ENCODE assay signal across 8 cellular contexts in genomic region chr17:17204041-17204591, GRCh38. TPM values are rescaled to one million over a fixed set of nuclear protein-coding genes. Genes with fewer than 3 reads are reported as not detected.
DNase-seq lines count a peak whose midpoint lies in the region; ATAC-seq and TF ChIP-seq lines count a peak whose summit lies in the region.

No MANE protein-coding gene starts in this region.

- H3K27ac ChIP-seq in CD8-positive, alpha-beta memory T cell (ENCODE audit: low read depth, low read length), result no peak overlapping the region
- H3K27ac ChIP-seq in OCI-LY1 (ENCODE audit: low read depth, low read length, poor library complexity, severe bottlenecking) (peak overlapping the region; percentile 16), neutrophil (peak overlapping the region; percentile 41)

- POLR2A ChIA-PET in CD8-positive, alpha-beta memory T cell (lab: Charles Lee), result interaction anchor here (0.6 kb wide), 1 partner anchor 76 kb away, joined by 4 read pairs; no protein-coding TSS in a partner anchor

- peaks cover 0 to 3% of the 10 kb centered on the region in 2 donors for H3K27me3 Mint-ChIP-seq in CD8-positive, alpha-beta memory T cell
- peaks cover 15% of the 10 kb centered on the region for H3K27me3 Mint-ChIP-seq in dendritic cell treated with granulocyte-macrophage colony-stimulating factor and Interleukin-4, amounts not matched to agents 40 ng/mL and 50 ng/mL, for 4 days

- H3K4me1 ChIP-seq in CD8-positive, alpha-beta memory T cell (ENCODE audit: insufficient read depth, low read length), result peaks cover 31% of the 10 kb centered on the region
- H3K4me1 ChIP-seq in OCI-LY1 (ENCODE audit: insufficient read depth, low read length, severe bottlenecking), result peaks cover 25% of the 10 kb centered on the region
- peaks cover 25 to 34% of the 10 kb centered on the region in 2 experiments for H3K4me1 ChIP-seq in neutrophil (ENCODE audit: control insufficient read depth in 1 of 2, insufficient read depth in 1 of 2, low read depth in 1 of 2, low read length in 1 of 2)

- peaks cover 10% of the 10 kb centered on the region for H3K36me3 ChIP-seq in CD8-positive, alpha-beta memory T cell (ENCODE audit: insufficient read depth, low read length)
- H3K36me3 ChIP-seq in OCI-LY1 (ENCODE audit: insufficient read depth, low read length), result peaks cover 47% of the 10 kb centered on the region
- H3K36me3 ChIP-seq in neutrophil, result peaks cover 22% of the 10 kb centered on the region

- no peaks in the 10 kb centered on the region for H3K9me3 ChIP-seq in CD8-positive, alpha-beta memory T cell (ENCODE audit: low read length)
- no peaks in the 10 kb centered on the region for H3K9me3 ChIP-seq in OCI-LY1 (ENCODE audit: low read length)
- no peaks in the 10 kb centered on the region for H3K9me3 ChIP-seq in neutrophil

- H3K9me3 Mint-ChIP-seq in CD8-positive, alpha-beta memory T cell, result no peaks in the 10 kb centered on the region
- H3K9me3 Mint-ChIP-seq in dendritic cell treated with granulocyte-macrophage colony-stimulating factor and Interleukin-4, amounts not matched to agents 40 ng/mL and 50 ng/mL, for 4 days, result no peaks in the 10 kb centered on the region

- H4K20me1 ChIP-seq in OCI-LY1 (ENCODE audit: insufficient read depth, low read length), result no peaks in the 10 kb centered on the region

- peak overlapping the region in 7 of 8 donors; percentile 77 to 97 (median 93) for H3K27ac Mint-ChIP-seq in CD8-positive, alpha-beta memory T cell
- H3K27ac Mint-ChIP-seq in dendritic cell treated with granulocyte-macrophage colony-stimulating factor and Interleukin-4, amounts not matched to agents 40 ng/mL and 50 ng/mL, for 4 days, result peak overlapping the region; percentile 84

- DNase-seq in CD8-positive, alpha-beta memory T cell, result peak in 1 of 5 donors; percentile 18
- DNase-seq in NCI-H1092 treated with DMSO at 0.1 percent for 48 hours (lab: John Stamatoyannopoulos, UW) (no peak), erythroblast (lab: John Stamatoyannopoulos, UW) (no peak), omental fat pad (ENCODE audit: low spot score) (no peak)

- H2AFZ ChIP-seq in OCI-LY1 (ENCODE audit: low read length), result no peak overlapping the region

- H3K36me3 Mint-ChIP-seq in CD8-positive, alpha-beta memory T cell, result peaks cover 0 to 26% (median 3%) of the 10 kb centered on the region in 3 donors
- peaks cover 30% of the 10 kb centered on the region for H3K36me3 Mint-ChIP-seq in dendritic cell treated with granulocyte-macrophage colony-stimulating factor and Interleukin-4, amounts not matched to agents 40 ng/mL and 50 ng/mL, for 4 days (ENCODE audit: low read depth)

- no peaks in the 10 kb centered on the region for H3F3A ChIP-seq in OCI-LY1 (ENCODE audit: insufficient read depth, low read length)

- no peak for TF ChIP-seq POLR2A in erythroblast (IDR thresholded peaks at IDR 0.05; ENCODE audit: low read length)

- H3K9me2 ChIP-seq in OCI-LY1 (ENCODE audit: low read depth, low read length), result no peaks in the 10 kb centered on the region

- H3K4me1 Mint-ChIP-seq in CD8-positive, alpha-beta memory T cell, result peaks cover 25 to 42% (median 34%) of the 10 kb centered on the region in 3 donors
- peaks cover 33% of the 10 kb centered on the region for H3K4me1 Mint-ChIP-seq in dendritic cell treated with granulocyte-macrophage colony-stimulating factor and Interleukin-4, amounts not matched to agents 40 ng/mL and 50 ng/mL, for 4 days (ENCODE audit: low read depth)

- intact Hi-C loops in dendritic cell treated with granulocyte-macrophage colony-stimulating factor and Interleukin-4, amounts not matched to agents 40 ng/mL and 50 ng/mL, for 4 days (cut with micrococcal nuclease), result no loop called here

- peak overlapping the region; percentile 86 to 94 (median 89) for H3K4me3 Mint-ChIP-seq in CD8-positive, alpha-beta memory T cell
- no peak overlapping the region for H3K4me3 Mint-ChIP-seq in dendritic cell treated with granulocyte-macrophage colony-stimulating factor and Interleukin-4, amounts not matched to agents 40 ng/mL and 50 ng/mL, for 4 days

- peak overlapping the region; percentile 94 for H3K4me2 ChIP-seq in OCI-LY1 (ENCODE audit: low read length)

- CTCF ChIA-PET in CD8-positive, alpha-beta memory T cell (lab: Charles Lee), result no interaction called here

- H3K79me2 ChIP-seq in OCI-LY1 (ENCODE audit: insufficient read depth, low read length), result peaks cover 21% of the 10 kb centered on the region

- H3K27me3 ChIP-seq in CD8-positive, alpha-beta memory T cell (ENCODE audit: insufficient read depth, low read length, poor library complexity, severe bottlenecking), result no peaks in the 10 kb centered on the region
- H3K27me3 ChIP-seq in OCI-LY1 (ENCODE audit: insufficient read depth, low read length) (no peaks in the 10 kb centered on the region), neutrophil (no peaks in the 10 kb centered on the region)

- TF ChIP-seq CTCF in OCI-LY1 (IDR thresholded peaks at IDR 0.05; ENCODE audit: low read length), result no peak
- TF ChIP-seq CTCF in neutrophil (IDR thresholded peaks at IDR 0.05), result no peak
- TF ChIP-seq CTCF in omental fat pad (IDR thresholded peaks at IDR 0.05), result no peak

- H3K9ac ChIP-seq in OCI-LY1 (ENCODE audit: low read length), result peak overlapping the region; percentile 98; the same call in 1 of the 2 replicates

- no peak overlapping the region for H3K4me3 ChIP-seq in CD8-positive, alpha-beta memory T cell (ENCODE audit: low read length)
- H3K4me3 ChIP-seq in OCI-LY1 (ENCODE audit: low read depth, low read length, poor library complexity, severe bottlenecking) (peak overlapping the region; percentile 92), neutrophil (ENCODE audit: low read depth in 1 of 2, low read length in 1 of 2) (peak overlapping the region; percentile 1 to 78)

- ATAC-seq in omental fat pad (ENCODE audit: low FRiP score), result no peak
- no peak for ATAC-seq in HG03378 (IDR thresholded peaks at IDR 0.05; ENCODE audit: unreplicated experiment)

RNA-seq across cellular contexts. Expression of gene PLD6, which starts 2.0 kb away (rescaled TPM):
- 10 to 100 TPM; 26.5 to 28.4 TPM for total RNA-seq in CD8-positive, alpha-beta memory T cell
- 6.9 TPM for polyA plus RNA-seq in CD8-positive, alpha-beta memory T cell
- total RNA-seq in omental fat pad, result 10 to 100 TPM in 1 of 4 donors, 1 to 10 TPM in 3; 1.9 to 14.1 (median 6.5) TPM

RNA-seq across cellular contexts. Expression of gene FLCN, which starts 32.9 kb away (rescaled TPM):
- 10 to 100 TPM; 26.9 to 30.7 TPM for total RNA-seq in CD8-positive, alpha-beta memory T cell
- 3.8 TPM for polyA plus RNA-seq in CD8-positive, alpha-beta memory T cell
- total RNA-seq in omental fat pad, result 10 to 100 TPM; 40.8 to 75.7 (median 56.0) TPM
